Comparison of ENCODE assay signal across 10 cellular contexts in the genomic region with DNA sequence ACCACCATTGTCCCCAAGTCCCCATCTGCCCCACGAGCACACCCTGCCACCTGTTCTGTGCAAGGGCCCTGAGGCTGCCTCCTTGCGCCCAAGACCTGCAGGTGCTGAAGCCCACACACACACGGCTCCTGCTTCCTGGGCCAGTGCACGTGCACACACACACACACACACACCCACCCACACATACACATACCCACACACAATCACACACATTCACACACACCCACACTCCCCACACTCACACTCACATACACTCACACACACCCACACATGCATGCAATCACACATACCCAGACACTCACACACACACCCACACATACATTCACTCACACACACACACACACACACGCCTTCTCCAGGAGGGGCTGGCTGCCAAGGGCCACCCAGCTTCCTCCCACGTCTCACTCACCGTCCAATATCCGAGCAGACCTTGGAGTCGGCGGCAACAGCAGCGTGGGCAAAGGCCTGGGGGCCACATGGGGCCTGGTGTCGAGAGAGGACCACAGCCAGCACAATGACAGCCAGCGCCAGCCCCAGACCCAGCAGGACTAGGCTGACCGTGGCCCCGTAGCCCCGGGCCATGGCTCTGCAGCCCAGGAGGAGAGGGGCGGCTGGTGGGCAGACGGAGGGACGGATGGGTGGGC. TPM values are rescaled to one million over a fixed set of nuclear protein-coding genes. Genes with fewer than 3 reads are reported as not detected.
DNase-seq lines count a peak whose midpoint lies in the region; ATAC-seq and TF ChIP-seq lines count a peak whose summit lies in the region.
"Had no signal": no experiment of that assay in that cellular context is flagged by ENCODE, and none has a peak within 500 bp of the region (broad histone marks: within the 10 kb centered on the region; RNA-seq: fewer than 3 reads in every experiment).

No MANE protein-coding gene starts in this region.

- no peak for TF ChIP-seq POLR2A in GM18505 (IDR thresholded peaks at IDR 0.05; ENCODE audit: borderline replicate concordance, extremely low read depth, insufficient read depth, insufficient read length)

- no peaks in the 10 kb centered on the region for H3K36me3 Mint-ChIP-seq in activated naive CD4-positive, alpha-beta T cell treated with anti-CD3 and anti-CD28 coated beads, Interleukin-2, amount 50 U/mL, for 24 hours

- H3K27ac ChIP-seq in lower lobe of right lung (peak overlapping the region; percentile 89), upper lobe of right lung (peak overlapping the region; percentile 90)

- H3K27me3 ChIP-seq in lower lobe of right lung (ENCODE audit: low read depth) (no peaks in the 10 kb centered on the region), upper lobe of right lung (no peaks in the 10 kb centered on the region)

- intact Hi-C loops in lower lobe of right lung (cut with DNase I), result no loop called here
- intact Hi-C loops in upper lobe of right lung (cut with DNase I), result loop anchor here (10.0 kb wide), 1 partner anchor 49 kb away; no protein-coding TSS in a partner anchor

- H3K9me3 ChIP-seq in lower lobe of right lung (no peaks in the 10 kb centered on the region), upper lobe of right lung (no peaks in the 10 kb centered on the region)
- H3K9me3 ChIP-seq: Caco-2 had no signal

- peaks cover 55% of the 10 kb centered on the region for H3K4me1 ChIP-seq in lower lobe of right lung
- peaks cover 49% of the 10 kb centered on the region for H3K4me1 ChIP-seq in upper lobe of right lung

- peak overlapping the region; percentile 40 for H3K4me3 ChIP-seq in lower lobe of right lung
- H3K4me3 ChIP-seq in upper lobe of right lung, result peak overlapping the region; percentile 47

- no peaks in the 10 kb centered on the region for H3K27me3 Mint-ChIP-seq in activated naive CD4-positive, alpha-beta T cell treated with anti-CD3 and anti-CD28 coated beads, Interleukin-2, amount 50 U/mL, for 24 hours

- TF ChIP-seq CTCF in lower lobe of right lung (IDR thresholded peaks at IDR 0.05) (no peak), upper lobe of right lung (IDR thresholded peaks at IDR 0.05) (no peak)

- peak overlapping the region; percentile 74 for H3K27ac Mint-ChIP-seq in activated naive CD4-positive, alpha-beta T cell treated with anti-CD3 and anti-CD28 coated beads, Interleukin-2, amount 50 U/mL, for 24 hours

- in situ Hi-C loops in ACHN (cut with HindIII; ENCODE audit: low pct_ligation_motif_present, low pct_unique_long_range_greater_than_20kb, low sequenced_read_pairs), result no loop called here

- H3K4me1 Mint-ChIP-seq in activated naive CD4-positive, alpha-beta T cell treated with anti-CD3 and anti-CD28 coated beads, Interleukin-2, amount 50 U/mL, for 24 hours, result peaks cover 51% of the 10 kb centered on the region

- DNase-seq in activated naive CD4-positive, alpha-beta T cell treated with anti-CD3 and anti-CD28 coated beads, Interleukin-2, amount 50 U/mL, for 16 hours, result no peak
- peak; percentile 44 for DNase-seq in brain pericyte (ENCODE audit: low read depth, low spot score)
- no peak for DNase-seq in lower lobe of right lung
- peak; percentile 74 for DNase-seq in upper lobe of right lung
- DNase-seq in ACHN, result no peak
- DNase-seq: NCI-H1417 had no signal

- no peaks in the 10 kb centered on the region for H3K9me3 Mint-ChIP-seq in activated naive CD4-positive, alpha-beta T cell treated with anti-CD3 and anti-CD28 coated beads, Interleukin-2, amount 50 U/mL, for 24 hours

- H3K36me3 ChIP-seq in lower lobe of right lung (no peaks in the 10 kb centered on the region), upper lobe of right lung (no peaks in the 10 kb centered on the region)

- ATAC-seq in lower lobe of right lung (peak; percentile 45 to 58), upper lobe of right lung (peak; percentile 50), GM19035 (IDR thresholded peaks at IDR 0.05; ENCODE audit: unreplicated experiment) (no peak), GM18505 (IDR thresholded peaks at IDR 0.05; ENCODE audit: unreplicated experiment) (no peak)

- H3K4me3 Mint-ChIP-seq in activated naive CD4-positive, alpha-beta T cell treated with anti-CD3 and anti-CD28 coated beads, Interleukin-2, amount 50 U/mL, for 24 hours, result peak overlapping the region; percentile 0

RNA-seq across cellular contexts. Expression of gene GGT5, which starts 0.6 kb away (rescaled TPM):
- 29.4 TPM for total RNA-seq in lower lobe of right lung
- total RNA-seq in upper lobe of right lung, result 66.5 TPM

RNA-seq across cellular contexts. Expression of gene SPECC1L, which starts 26.4 kb away (rescaled TPM):
- total RNA-seq in lower lobe of right lung (69.9 TPM), upper lobe of right lung (87.1 TPM)

Comparison
In these comparisons a context has a peak if more than half of its experiments do, and no peak if none do; other contexts are left out.
1. DNase-seq: peak in brain pericyte (single experiment) and upper lobe of right lung (single experiment); none in activated naive CD4-positive, alpha-beta T cell treated with anti-CD3 and anti-CD28 coated beads, Interleukin-2, amount 50 U/mL, for 16 hours (single experiment), lower lobe of right lung (single experiment) and ACHN (single experiment).
2. ATAC-seq: peak in lower lobe of right lung (2 of 2) and upper lobe of right lung (single experiment); none in GM19035 (single experiment) and GM18505 (single experiment).